16 cellular contexts compared by ENCODE assay signal in the genomic region with DNA sequence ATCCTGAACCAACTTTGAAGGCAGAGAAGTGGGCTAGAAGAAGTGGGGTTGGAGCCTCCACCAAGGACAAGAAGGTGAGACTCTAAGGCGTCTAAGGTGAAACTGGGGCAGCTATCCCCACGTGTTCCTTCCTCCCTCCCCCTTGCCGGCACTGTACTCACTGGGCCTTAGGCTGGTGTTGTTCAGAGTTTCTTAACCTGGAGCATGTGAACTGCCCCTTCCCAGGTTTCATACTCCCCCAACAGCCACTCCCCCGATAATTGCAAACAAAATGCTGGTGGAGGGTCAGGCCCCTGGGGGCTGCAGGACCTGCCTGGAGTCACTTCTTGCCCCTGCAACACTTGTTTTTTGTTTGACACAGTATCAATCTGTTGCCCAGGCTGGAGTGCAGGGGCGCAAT. TPM values are rescaled to one million over a fixed set of nuclear protein-coding genes. Genes with fewer than 3 reads are reported as not detected.
DNase-seq lines count a peak whose midpoint lies in the region; ATAC-seq, FAIRE-seq and TF ChIP-seq lines count a peak whose summit lies in the region.
"Had no signal": no experiment of that assay in that cellular context is flagged by ENCODE, and none has a peak within 500 bp of the region (broad histone marks: within the 10 kb centered on the region; RNA-seq: fewer than 3 reads in every experiment).

No MANE protein-coding gene starts in this region.

- DNase-seq in HepG2 (ENCODE audit: low spot score) (no peak), right lobe of liver (no peak), islet precursor cell (peak; percentile 61), osteoblast (ENCODE audit: insufficient read length, low spot score, missing footprints) (peak; percentile 71), PC-9 (no peak), NCI-H146 treated with DMSO at 0.1 percent for 48 hours (lab: John Stamatoyannopoulos, UW; ENCODE audit: unreplicated experiment) (no peak), NCI-H1092 (lab: John Stamatoyannopoulos, UW) (no peak), colonic mucosa (no peak)
- DNase-seq: 8988T; CD8-positive, alpha-beta T cell; NCI-H187 treated with DMSO at 0.1 percent for 48 hours; NK-92 treated with Interleukin-12 subunit alpha and Interleukin-12 subunit beta, amount 100 ng/mL, for 24 hours; SK-N-SH had no signal

- H3K36me3 ChIP-seq in HepG2 (replicated peaks in 1 of 2; ENCODE audit: control insufficient read depth in 1 of 2, insufficient read depth in 2 of 2, low read length in 2 of 2) (no peaks in the 10 kb centered on the region), right lobe of liver (no peaks in the 10 kb centered on the region), osteoblast (ENCODE audit: insufficient read depth, low read length) (no peaks in the 10 kb centered on the region), PC-9 (ENCODE audit: low read depth) (no peaks in the 10 kb centered on the region), colonic mucosa (no peaks in the 10 kb centered on the region)
- H3K36me3 ChIP-seq: BE2C had no signal

- ATAC-seq in HepG2 = no peak
- no peak for ATAC-seq in right lobe of liver
- ATAC-seq: CD8-positive, alpha-beta T cell; HCT116 had no signal

- no peak for TF ChIP-seq EP300 in HepG2 (IDR thresholded peaks at IDR 0.05; ENCODE audit: low read depth in 2 of 2, low read length in 2 of 2)
- TF ChIP-seq EP300 in HepG2 (CRISPR knock-in tag; IDR thresholded peaks at IDR 0.05; ENCODE audit: borderline replicate concordance) = no peak

- in situ Hi-C loops in HepG2 (cut with HindIII; ENCODE audit: extremely low pct_ligation_motif_present, low pct_unique_long_range_greater_than_20kb) = no loop called here

- peaks cover 20 to 78% of the 10 kb centered on the region in 2 experiments for H3K27me3 ChIP-seq in HepG2 (ENCODE audit: control insufficient read depth in 1 of 2, insufficient read depth in 2 of 2, low read length in 2 of 2)
- H3K27me3 ChIP-seq in right lobe of liver = no peaks in the 10 kb centered on the region
- no peaks in the 10 kb centered on the region for H3K27me3 ChIP-seq in osteoblast (ENCODE audit: insufficient read depth, low read length)
- H3K27me3 ChIP-seq in PC-9 (ENCODE audit: insufficient read depth, low read depth) = no peaks in the 10 kb centered on the region
- H3K27me3 ChIP-seq in colonic mucosa = no peaks in the 10 kb centered on the region
- H3K27me3 ChIP-seq: BE2C had no signal

- no peak for TF ChIP-seq RAD21 in HepG2 (CRISPR knock-in tag; IDR thresholded peaks at IDR 0.05)

- H3K9me3 ChIP-seq in HepG2 (ENCODE audit: low read length) = no peaks in the 10 kb centered on the region
- no peaks in the 10 kb centered on the region for H3K9me3 ChIP-seq in right lobe of liver
- H3K9me3 ChIP-seq in osteoblast (ENCODE audit: low read depth, low read length) = no peaks in the 10 kb centered on the region
- H3K9me3 ChIP-seq in PC-9 (ENCODE audit: insufficient read depth, low read depth) = no peaks in the 10 kb centered on the region
- H3K9me3 ChIP-seq in colonic mucosa = no peaks in the 10 kb centered on the region
- H3K9me3 ChIP-seq: BE2C, SK-N-SH had no signal

- no peak overlapping the region for H3K9ac ChIP-seq in HepG2 (ENCODE audit: insufficient read depth, low read depth, low read length)
- no peak overlapping the region for H3K9ac ChIP-seq in colonic mucosa (ENCODE audit: low read depth in 2 of 2, low read length in 2 of 2)
- H3K9ac ChIP-seq: SK-N-SH had no signal

- H3K79me2 ChIP-seq in HepG2 (ENCODE audit: insufficient read depth, low read length) (no peaks in the 10 kb centered on the region), osteoblast (ENCODE audit: insufficient read depth, low read length) (no peaks in the 10 kb centered on the region), PC-9 (ENCODE audit: low read depth) (no peaks in the 10 kb centered on the region)

- no peak for FAIRE-seq in HepG2 (lab: Jason Lieb, UNC)
- FAIRE-seq: G401.6 had no signal

- no TSS peak for BruUV-seq in HepG2 (replicated peaks; lab: Mats Ljungman, UMichigan)
- BruUV-seq in PC-9 (replicated peaks; lab: Mats Ljungman, UMichigan) = no TSS peak

- no peak overlapping the region for H3K4me3 ChIP-seq in HepG2 (replicated peaks in 1 of 3; ENCODE audit: insufficient read depth in 1 of 3, low read depth in 2 of 3, low read length in 3 of 3)
- H3K4me3 ChIP-seq in right lobe of liver = no peak overlapping the region
- no peak overlapping the region for H3K4me3 ChIP-seq in osteoblast (ENCODE audit: insufficient read depth, low read length)
- H3K4me3 ChIP-seq in PC-9 = no peak overlapping the region
- H3K4me3 ChIP-seq in colonic mucosa = no peak overlapping the region

- WGBS in HepG2 (ENCODE audit: low lambda C conversion rate) = 38% methylated on average over 5 of the region's 5 CpGs
- WGBS in right lobe of liver (ENCODE audit: insufficient coverage, low coverage, low lambda C conversion rate, missing lambda C conversion rate) = no CpG with 5 or more reads among the region's 5 CpGs

- no peak for TF ChIP-seq CTCF in HepG2 (CRISPR knock-in tag; IDR thresholded peaks at IDR 0.05)
- TF ChIP-seq CTCF in right lobe of liver (IDR thresholded peaks at IDR 0.05) = no peak
- no peak for TF ChIP-seq CTCF in osteoblast (IDR thresholded peaks at IDR 0.05; ENCODE audit: extremely low read depth, low read depth, low read length)
- TF ChIP-seq CTCF in PC-9 (conservative IDR thresholded peaks at IDR 0.05) = no peak
- no peak for TF ChIP-seq CTCF in colonic mucosa (IDR thresholded peaks at IDR 0.05)

- H3K9me2 ChIP-seq in PC-9 (ENCODE audit: insufficient read depth) = no peaks in the 10 kb centered on the region
- H3K9me2 ChIP-seq: SK-N-SH had no signal

- H3K4me2 ChIP-seq in HepG2 (ENCODE audit: low read depth, low read length) = no peak overlapping the region
- H3K4me2 ChIP-seq in osteoblast (ENCODE audit: insufficient read depth, low read length) = no peak overlapping the region
- no peak overlapping the region for H3K4me2 ChIP-seq in PC-9
- H3K4me2 ChIP-seq: SK-N-SH had no signal

- H4K20me1 ChIP-seq in HepG2 (ENCODE audit: insufficient read depth, low read length) (no peaks in the 10 kb centered on the region; the same call in 1 of the 2 replicates), osteoblast (ENCODE audit: insufficient read depth, low read length) (no peaks in the 10 kb centered on the region), PC-9 (ENCODE audit: insufficient read depth) (no peaks in the 10 kb centered on the region)

- intact Hi-C loops in HepG2 (cut with micrococcal nuclease; ENCODE audit: unreplicated experiment) (no loop called here), right lobe of liver (cut with DNase I) (loop anchor here in 1 of 2 donors (5.0 kb wide), 1 partner anchor 55 kb away; no protein-coding TSS in a partner anchor), PC-9 (cut with micrococcal nuclease; ENCODE audit: unreplicated experiment) (loop anchor here (10.0 kb wide), 1 partner anchor 118 kb away; no protein-coding TSS in a partner anchor), colonic mucosa (cut with DNase I) (no loop called here)

- H2AFZ ChIP-seq in HepG2 (ENCODE audit: low read length) (no peak overlapping the region), osteoblast (ENCODE audit: low read length) (no peak overlapping the region), PC-9 (no peak overlapping the region)

- H3K27ac ChIP-seq in HepG2 (ENCODE audit: extremely low read length, insufficient read depth, low read length) (no peak overlapping the region), right lobe of liver (no peak overlapping the region), osteoblast (ENCODE audit: low read depth, low read length) (no peak overlapping the region), PC-9 (no peak overlapping the region), colonic mucosa (no peak overlapping the region)

- no peaks in the 10 kb centered on the region for H3F3A ChIP-seq in PC-9 (ENCODE audit: insufficient read depth, low read depth)

- no peak for TF ChIP-seq POLR2A in HepG2 (IDR thresholded peaks at IDR 0.05; ENCODE audit: insufficient read depth in 1 of 2, low read depth in 2 of 2, low read length in 2 of 2)
- no peak for TF ChIP-seq POLR2A in right lobe of liver (IDR thresholded peaks at IDR 0.05)

- POLR2A ChIA-PET in HepG2 (lab: Yijun Ruan, JAX) (interaction anchor here (1.0 kb wide), 1 partner anchor 55 kb away, joined by 4 read pairs; no protein-coding TSS in a partner anchor), PC-9 (lab: Charles Lee; ENCODE audit: unreplicated experiment) (no interaction called here)

- peaks cover 32% of the 10 kb centered on the region for H3K4me1 ChIP-seq in HepG2 (ENCODE audit: insufficient read depth, low read length)
- H3K4me1 ChIP-seq in right lobe of liver = peaks cover 0 to 5% (median 0%) of the 10 kb centered on the region in 4 donors
- peaks cover 24% of the 10 kb centered on the region for H3K4me1 ChIP-seq in osteoblast (ENCODE audit: insufficient read depth, low read length)
- H3K4me1 ChIP-seq in PC-9 (replicated peaks; ENCODE audit: insufficient read depth) = no peaks in the 10 kb centered on the region
- H3K4me1 ChIP-seq in colonic mucosa = no peaks in the 10 kb centered on the region

- CTCF ChIA-PET in HepG2 (lab: Yijun Ruan, JAX; ENCODE audit: low intra/inter-chr PET ratio, low total read pairs) (no interaction called here), PC-9 (lab: Charles Lee) (no interaction called here)

RNA-seq across cellular contexts. Expression of gene SOCS3, which starts 7.3 kb away (rescaled TPM):
- total RNA-seq in HepG2 (2016; rRNA removed; fragmentation: Illumina TruSeq; extraction: Trizol) (0.66 and 0.77 TPM in 2 replicates), right lobe of liver (10 to 100 TPM in 4 of 6 experiments, 1 to 10 TPM in 2; 1.2 to 87.3 (median 24.1) TPM), osteoblast (78.1 and 95.2 TPM in 2 replicates), PC-9 (2021) (20.7 and 21.7 TPM in 2 replicates), colonic mucosa (10 to 100 TPM; 19.7 to 29.4 TPM)
- total RNA-seq in HepG2 (2016; cell fraction: cytosol; rRNA removed; fragmentation: Illumina TruSeq; extraction: Trizol; ENCODE audit: low read depth) = 0.30 and 0.35 TPM in 2 replicates
- 0.59 and 0.95 TPM in 2 replicates for total RNA-seq in HepG2 (2016; cell fraction: insoluble cytoplasmic fraction; rRNA removed; fragmentation: Illumina TruSeq; extraction: Trizol)
- 0.83 and 0.93 TPM in 2 replicates for total RNA-seq in HepG2 (2016; cell fraction: membrane; rRNA removed; fragmentation: Illumina TruSeq; extraction: Trizol)
- 0.66 and 1.2 TPM in 2 replicates for total RNA-seq in HepG2 (2016; cell fraction: nucleus; rRNA removed; fragmentation: Illumina TruSeq; extraction: Trizol)
- polyA plus RNA-seq in HepG2 (2011; rRNA removed) = 2.4 and 3.2 TPM in 2 replicates
- 2.4 and 2.6 TPM in 2 replicates for polyA plus RNA-seq in HepG2 (2011; cell fraction: cytosol; rRNA removed)
- polyA plus RNA-seq in HepG2 (2011; cell fraction: nucleus; rRNA removed) = 4.1 and 5.9 TPM in 2 replicates
- polyA plus RNA-seq in HepG2 (2012) = 0.94 and 3.5 TPM in 2 replicates
- polyA plus RNA-seq in HepG2 (2016; cell fraction: cytosol; fragmentation: Illumina TruSeq; extraction: Trizol; ENCODE audit: low read depth) = 0.05 and 0.10 TPM in 2 replicates
- polyA plus RNA-seq in HepG2 (2016; cell fraction: insoluble cytoplasmic fraction; fragmentation: Illumina TruSeq; extraction: Trizol; ENCODE audit: low read depth) = 0.32 and 0.52 TPM in 2 replicates
- 0.27 and 0.28 TPM in 2 replicates for polyA plus RNA-seq in HepG2 (2016; cell fraction: membrane; fragmentation: Illumina TruSeq; extraction: Trizol; ENCODE audit: low read depth)
- polyA plus RNA-seq in HepG2 (2016; cell fraction: nucleus; fragmentation: Illumina TruSeq; extraction: Trizol; ENCODE audit: insufficient read depth, low read depth) = 1.1 and 1.3 TPM in 2 replicates
- 11.0 and 18.7 TPM in 2 replicates for polyA minus RNA-seq in HepG2 (2011; rRNA and poly(A)+ RNA removed; ENCODE audit: low replicate concordance)
- polyA minus RNA-seq in HepG2 (2011; cell fraction: cytosol; rRNA and poly(A)+ RNA removed) = 6.9 and 7.9 TPM in 2 replicates
- 3.5 and 5.2 TPM in 2 replicates for polyA minus RNA-seq in HepG2 (2011; cell fraction: nucleus; rRNA and poly(A)+ RNA removed)

RNA-seq across cellular contexts. Expression of gene PGS1, which starts 11.3 kb away (rescaled TPM):
- total RNA-seq in HepG2 (2016; rRNA removed; fragmentation: Illumina TruSeq; extraction: Trizol) (18.8 and 25.9 TPM in 2 replicates), right lobe of liver (10 to 100 TPM in 5 of 6 experiments, 1 to 10 TPM in 1; 8.8 to 17.5 (median 13.4) TPM), osteoblast (34.4 and 39.5 TPM in 2 replicates), PC-9 (2021) (37.7 and 40.2 TPM in 2 replicates), colonic mucosa (10 to 100 TPM; 33.3 to 40.2 TPM)
- 10.8 and 10.9 TPM in 2 replicates for total RNA-seq in HepG2 (2016; cell fraction: cytosol; rRNA removed; fragmentation: Illumina TruSeq; extraction: Trizol; ENCODE audit: low read depth)
- total RNA-seq in HepG2 (2016; cell fraction: insoluble cytoplasmic fraction; rRNA removed; fragmentation: Illumina TruSeq; extraction: Trizol) = 14.8 and 27.5 TPM in 2 replicates
- 11.3 and 11.9 TPM in 2 replicates for total RNA-seq in HepG2 (2016; cell fraction: membrane; rRNA removed; fragmentation: Illumina TruSeq; extraction: Trizol)
- 27.4 and 30.7 TPM in 2 replicates for total RNA-seq in HepG2 (2016; cell fraction: nucleus; rRNA removed; fragmentation: Illumina TruSeq; extraction: Trizol)
- polyA plus RNA-seq in HepG2 (2011; rRNA removed) = 31.5 and 42.3 TPM in 2 replicates
- polyA plus RNA-seq in HepG2 (2011; cell fraction: cytosol; rRNA removed) = 30.6 and 33.0 TPM in 2 replicates
- polyA plus RNA-seq in HepG2 (2011; cell fraction: nucleus; rRNA removed) = 151 and 153 TPM in 2 replicates
- 18.3 and 27.7 TPM in 2 replicates for polyA plus RNA-seq in HepG2 (2012)
- polyA plus RNA-seq in HepG2 (2016; cell fraction: cytosol; fragmentation: Illumina TruSeq; extraction: Trizol; ENCODE audit: low read depth) = 2.9 and 3.9 TPM in 2 replicates
- 12.8 and 16.5 TPM in 2 replicates for polyA plus RNA-seq in HepG2 (2016; cell fraction: insoluble cytoplasmic fraction; fragmentation: Illumina TruSeq; extraction: Trizol; ENCODE audit: low read depth)
- 6.1 and 6.7 TPM in 2 replicates for polyA plus RNA-seq in HepG2 (2016; cell fraction: membrane; fragmentation: Illumina TruSeq; extraction: Trizol; ENCODE audit: low read depth)
- 50.4 and 56.8 TPM in 2 replicates for polyA plus RNA-seq in HepG2 (2016; cell fraction: nucleus; fragmentation: Illumina TruSeq; extraction: Trizol; ENCODE audit: insufficient read depth, low read depth)
- polyA minus RNA-seq in HepG2 (2011; rRNA and poly(A)+ RNA removed; ENCODE audit: low replicate concordance) = 49.2 and 54.3 TPM in 2 replicates
- 13.6 and 15.2 TPM in 2 replicates for polyA minus RNA-seq in HepG2 (2011; cell fraction: cytosol; rRNA and poly(A)+ RNA removed)
- polyA minus RNA-seq in HepG2 (2011; cell fraction: nucleus; rRNA and poly(A)+ RNA removed) = 58.3 and 63.7 TPM in 2 replicates

Comparison
In these comparisons a context has a peak if more than half of its experiments do, and no peak if none do; other contexts are left out.
1. DNase-seq: peak in islet precursor cell (single experiment) and osteoblast (single experiment); none in HepG2 (single experiment), right lobe of liver (0 of 3), PC-9 (0 of 2), NCI-H146 treated with DMSO at 0.1 percent for 48 hours (single experiment), NCI-H1092 (single experiment) and colonic mucosa (single experiment).